12 cellular contexts compared by ENCODE assay signal in the genomic region with DNA sequence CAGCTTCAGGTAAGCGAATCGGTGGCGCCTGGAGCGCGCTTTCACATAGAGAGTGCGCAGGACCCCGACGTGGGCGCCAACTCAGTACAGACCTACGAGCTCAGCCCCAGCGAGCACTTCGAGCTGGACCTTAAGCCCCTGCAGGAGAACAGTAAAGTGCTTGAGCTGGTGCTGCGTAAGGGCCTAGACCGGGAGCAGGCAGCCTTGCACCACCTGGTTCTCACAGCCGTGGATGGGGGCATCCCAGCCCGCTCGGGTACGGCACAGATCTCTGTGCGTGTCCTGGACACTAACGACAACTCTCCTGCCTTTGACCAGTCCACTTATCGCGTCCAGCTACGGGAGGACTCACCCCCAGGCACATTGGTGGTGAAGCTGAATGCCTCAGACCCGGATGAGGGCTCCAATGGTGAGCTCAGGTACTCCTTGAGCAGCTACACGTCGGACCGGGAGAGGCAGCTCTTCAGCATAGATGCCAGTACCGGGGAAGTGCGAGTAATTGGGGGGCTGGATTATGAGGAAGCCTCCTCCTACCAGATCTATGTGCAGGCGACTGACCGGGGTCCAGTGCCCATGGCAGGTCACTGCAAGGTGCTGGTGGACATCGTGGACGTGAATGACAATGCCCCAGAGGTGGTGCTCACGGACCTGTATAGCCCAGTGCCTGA. TPM values are rescaled to one million over a fixed set of nuclear protein-coding genes. Genes with fewer than 3 reads are reported as not detected.
A peak's percentile ranks its signal among the peaks of the same experiment; 100 is the strongest.
DNase-seq lines count a peak whose midpoint lies in the region; ATAC-seq and TF ChIP-seq lines count a peak whose summit lies in the region.
"Had no signal": no experiment of that assay in that cellular context is flagged by ENCODE, and none has a peak within 500 bp of the region (broad histone marks: within the 10 kb centered on the region; RNA-seq: fewer than 3 reads in every experiment).

No MANE protein-coding gene starts in this region.

- TF ChIP-seq CTCF in dorsolateral prefrontal cortex (IDR thresholded peaks at IDR 0.05 in 54 of 56, conservative IDR thresholded peaks at IDR 0.05 in 2 of 56; ENCODE audit: low read depth in 1 of 56, partially characterized antibody in 56 of 56) (no peak), lower lobe of right lung (IDR thresholded peaks at IDR 0.05) (no peak), stomach (IDR thresholded peaks at IDR 0.05) (no peak)

- in situ Hi-C loops in ACHN (cut with HindIII; ENCODE audit: low pct_ligation_motif_present, low pct_unique_long_range_greater_than_20kb, low sequenced_read_pairs) = no loop called here

- H3K27me3 ChIP-seq in HUES6 (ENCODE audit: control insufficient read depth, insufficient read depth, low read length) (peaks cover 26% of the 10 kb centered on the region), dorsolateral prefrontal cortex (no peaks in the 10 kb centered on the region), lower lobe of right lung (ENCODE audit: low read depth) (peaks cover 23% of the 10 kb centered on the region), stomach (peaks cover 0 to 29% (median 10%) of the 10 kb centered on the region in 3 donors)

- intact Hi-C loops in dorsolateral prefrontal cortex (cut with DNase I) = loop anchor here (2.0 to 5.0 kb wide), 3 partner anchors 40 to 73 kb away; partner anchors contain the start of gene PCDHAC1 (in 2 of the 2)
- intact Hi-C loops in lower lobe of right lung (cut with DNase I) = no loop called here
- intact Hi-C loops in stomach (cut with DNase I; ENCODE audit: low total_unique reads) = no loop called here

- H3K27ac ChIP-seq in HUES6 (ENCODE audit: low read depth, low read length) (no peak overlapping the region), dorsolateral prefrontal cortex (peak overlapping the region in 58 of 59 donors; percentile 23 to 97 (median 91)), lower lobe of right lung (peak overlapping the region; percentile 76), stomach (no peak overlapping the region)

- no peak for TF ChIP-seq POLR2A in stomach (IDR thresholded peaks at IDR 0.05)

- H3K36me3 ChIP-seq in HUES6 (ENCODE audit: control insufficient read depth, insufficient read depth, low read length) (no peaks in the 10 kb centered on the region), lower lobe of right lung (no peaks in the 10 kb centered on the region), stomach (no peaks in the 10 kb centered on the region)

- no peak for TF ChIP-seq EP300 in stomach (IDR thresholded peaks at IDR 0.05)

- peak overlapping the region; percentile 80 for H3K9ac ChIP-seq in HUES6 (ENCODE audit: low read length)

- WGBS in stomach, 5 donors = 21 to 44% (median 29%) methylated on average over 30 to 34 of the region's 34 CpGs

- no peaks in the 10 kb centered on the region for H3K9me3 ChIP-seq in HUES6 (ENCODE audit: control insufficient read depth, insufficient read depth, low read depth, low read length)
- no peaks in the 10 kb centered on the region for H3K9me3 ChIP-seq in lower lobe of right lung
- H3K9me3 ChIP-seq in stomach = no peaks in the 10 kb centered on the region

- H3K4me3 ChIP-seq in HUES6 (ENCODE audit: low read depth, low read length) (peak overlapping the region; percentile 94), dorsolateral prefrontal cortex (peak overlapping the region; percentile 57 to 90 (median 76)), lower lobe of right lung (peak overlapping the region; percentile 62), stomach (peak overlapping the region; percentile 53 to 72 (median 62))

- DNase-seq in dorsolateral prefrontal cortex = no peak
- no peak for DNase-seq in lower lobe of right lung
- DNase-seq in stomach = no peak
- DNase-seq in GDM1 (lab: John Stamatoyannopoulos, UW) = no peak
- no peak for DNase-seq in ACHN
- DNase-seq in cortex of kidney (lab: John Stamatoyannopoulos, UW) = no peak
- DNase-seq: CD4-positive, alpha-beta T cell; naive thymus-derived CD4-positive, alpha-beta T cell; stimulated activated CD4-positive, alpha-beta T cell treated with anti-CD3 and anti-CD28 coated beads, Interleukin-2, amount 100 ng/mL, for 24 hours; stimulated activated naive CD4-positive, alpha-beta T cell treated with Interleukin-2 at 50 U/mL for 16 hours had no signal

- ATAC-seq in lower lobe of right lung (peak; percentile 13 to 23), HG02623 (IDR thresholded peaks at IDR 0.05; ENCODE audit: unreplicated experiment) (no peak)
- ATAC-seq: naive thymus-derived CD4-positive, alpha-beta T cell had no signal

- H3K4me1 ChIP-seq in HUES6 (ENCODE audit: control insufficient read depth, insufficient read depth, low read length) (peaks cover 34% of the 10 kb centered on the region), lower lobe of right lung (peaks cover 15% of the 10 kb centered on the region), stomach (peaks cover 5 to 24% (median 18%) of the 10 kb centered on the region in 4 donors)

RNA-seq across cellular contexts. Expression of gene PCDHAC2, which starts 1.1 kb away (rescaled TPM):
- total RNA-seq in dorsolateral prefrontal cortex = 10 to 100 TPM; 11.9 to 40.6 (median 25.2) TPM
- 5.8 TPM for total RNA-seq in lower lobe of right lung
- total RNA-seq in stomach = 1 to 10 TPM in 2 of 5 donors, under 1 TPM in 1, not detected in 2; 0.58 to 4.2 (median 2.6) TPM
- under 1 TPM in 2 of 3 donors, not detected in 1; 0.05 to 0.19 TPM for polyA plus RNA-seq in stomach
- total RNA-seq: CD4-positive, alpha-beta T cell; naive thymus-derived CD4-positive, alpha-beta T cell had no signal
- polyA plus RNA-seq: naive thymus-derived CD4-positive, alpha-beta T cell had no signal

RNA-seq across cellular contexts. Expression of gene PCDHAC1, which starts 41.3 kb away (rescaled TPM):
- total RNA-seq in dorsolateral prefrontal cortex (10 to 100 TPM in 1 of 120 experiments, 1 to 10 TPM in 119; 3.1 to 10.3 (median 6.1) TPM), lower lobe of right lung (3.1 TPM), stomach (under 1 TPM in 1 of 5 donors, not detected in 4; 0.55 TPM)
- polyA plus RNA-seq in stomach = under 1 TPM in 2 of 3 donors, not detected in 1; 0.03 to 0.15 TPM
- total RNA-seq: CD4-positive, alpha-beta T cell; naive thymus-derived CD4-positive, alpha-beta T cell had no signal
- polyA plus RNA-seq: naive thymus-derived CD4-positive, alpha-beta T cell had no signal

Comparison
In these comparisons a context has a peak if more than half of its experiments do, and no peak if none do; other contexts are left out.
1. H3K27ac ChIP-seq: peak in dorsolateral prefrontal cortex (58 of 59) and lower lobe of right lung (single experiment); none in HUES6 (single experiment) and stomach (0 of 5).
2. intact Hi-C loops: an anchor here in dorsolateral prefrontal cortex (2.0 to 5.0 kb wide); none called in lower lobe of right lung and stomach.
3. Peak in every context shown above with its lines, with median percentiles within 50 percentile points of each other: H3K4me3 ChIP-seq.